In genomic region chr1:99850458-99850974, GRCh38 we compare ENCODE assay signal across 8 cellular contexts. TPM values are rescaled to one million over a fixed set of nuclear protein-coding genes. Genes with fewer than 3 reads are reported as not detected.
DNase-seq lines count a peak whose midpoint lies in the region; ATAC-seq and TF ChIP-seq lines count a peak whose summit lies in the region.

No MANE protein-coding gene starts in this region.

- H2AFZ ChIP-seq in smooth muscle cell (ENCODE audit: low read depth): peak overlapping the region; percentile 100

- no peak for TF ChIP-seq CTCF in smooth muscle cell (IDR thresholded peaks at IDR 0.05; ENCODE audit: borderline replicate concordance, insufficient read depth, poor library complexity, severe bottlenecking)

- H3F3A ChIP-seq in smooth muscle cell (ENCODE audit: low read depth): peaks cover 5% of the 10 kb centered on the region

- H3K27ac ChIP-seq in smooth muscle cell (ENCODE audit: low read depth): peak overlapping the region; percentile 20

- H3K4me3 ChIP-seq in iPS-11a (ENCODE audit: low read depth, low read length): peak overlapping the region; percentile 71
- peak overlapping the region; percentile 79 for H3K4me3 ChIP-seq in smooth muscle cell

- DNase-seq in activated T-cell treated with anti-CD3 and anti-CD28 coated beads for 24 hours (ENCODE audit: low read depth) (peak; percentile 0), smooth muscle cell (lab: John Stamatoyannopoulos, UW; ENCODE audit: unreplicated experiment) (no peak), NCI-H1417 (lab: John Stamatoyannopoulos, UW) (no peak), A172 (ENCODE audit: low spot score) (no peak)
- no peak for DNase-seq in activated T-cell treated with anti-CD3 and anti-CD28 coated beads, Interleukin-2, amount 50 U/mL, for 1 hour
- DNase-seq in activated naive CD4-positive, alpha-beta T cell treated with anti-CD3 and anti-CD28 coated beads, Interleukin-2, amount 50 U/mL, for 72 hours (ENCODE audit: low spot score in 2 of 2): no peak

- H3K36me3 ChIP-seq in smooth muscle cell (ENCODE audit: low read depth): no peaks in the 10 kb centered on the region

- H3K9me3 Mint-ChIP-seq in activated naive CD4-positive, alpha-beta T cell treated with anti-CD3 and anti-CD28 coated beads, Interleukin-2, amount 50 U/mL, for 72 hours: no peaks in the 10 kb centered on the region

- no peaks in the 10 kb centered on the region for H4K20me1 ChIP-seq in smooth muscle cell (ENCODE audit: low read depth)

- H3K79me2 ChIP-seq in smooth muscle cell (ENCODE audit: low read depth): no peaks in the 10 kb centered on the region

- 6% methylated on average over 11 of the region's 11 CpGs for WGBS in smooth muscle cell (ENCODE audit: low lambda C conversion rate)

- no peaks in the 10 kb centered on the region for H3K27me3 ChIP-seq in smooth muscle cell (ENCODE audit: low read depth)

- ATAC-seq in HG03378 (IDR thresholded peaks at IDR 0.05; ENCODE audit: unreplicated experiment): peak; percentile 24
- peak; percentile 1 to 23 for ATAC-seq in activated naive CD4-positive, alpha-beta T cell treated with anti-CD3 and anti-CD28 coated beads, Interleukin-2, amount 50 U/mL, for 72 hours

- no peaks in the 10 kb centered on the region for H3K9me3 ChIP-seq in smooth muscle cell (replicated peaks; ENCODE audit: low read depth)

- peak overlapping the region; percentile 93 to 95 for H3K27ac Mint-ChIP-seq in activated naive CD4-positive, alpha-beta T cell treated with anti-CD3 and anti-CD28 coated beads, Interleukin-2, amount 50 U/mL, for 72 hours

- H3K36me3 Mint-ChIP-seq in activated naive CD4-positive, alpha-beta T cell treated with anti-CD3 and anti-CD28 coated beads, Interleukin-2, amount 50 U/mL, for 72 hours: peaks cover 18 to 30% of the 10 kb centered on the region in 2 donors

- H3K4me1 ChIP-seq in smooth muscle cell (ENCODE audit: low read depth): peaks cover 16% of the 10 kb centered on the region

- H3K9ac ChIP-seq in smooth muscle cell (ENCODE audit: low read depth): peak overlapping the region; percentile 72

- peak overlapping the region; percentile 96 for H3K4me2 ChIP-seq in smooth muscle cell

RNA-seq across cellular contexts. Expression of gene AGL, which starts 0.4 kb away (rescaled TPM):
- 10 to 100 TPM; 15.5 to 22.6 TPM for total RNA-seq in activated naive CD4-positive, alpha-beta T cell treated with anti-CD3 and anti-CD28 coated beads, Interleukin-2, amount 50 U/mL, for 72 hours
- 18.3 and 20.8 TPM in 2 replicates for total RNA-seq in smooth muscle cell
- 5.0 and 5.1 TPM in 2 replicates for polyA plus RNA-seq in smooth muscle cell
- 8.5 and 8.8 TPM in 2 replicates for total RNA-seq in A172 (2014; rRNA removed; shearing (Covaris generic))
